1 cellular context compared by ENCODE assay signal in genomic region chr12:52566847-52567291, GRCh38.
TF ChIP-seq lines count a peak whose summit lies in the region.

No MANE protein-coding gene starts in this region.

TF ChIP-seq in K562, 482 proteins besides CTCF, POLR2A, EP300 and RAD21 (continued from another document):
- no peak for TF ChIP-seq E2F1 (CRISPR knock-in tag; IDR thresholded peaks at IDR 0.05)
- TF ChIP-seq THAP7 (CRISPR knock-in tag; IDR thresholded peaks at IDR 0.05): no peak
- TF ChIP-seq, protein P1, sequence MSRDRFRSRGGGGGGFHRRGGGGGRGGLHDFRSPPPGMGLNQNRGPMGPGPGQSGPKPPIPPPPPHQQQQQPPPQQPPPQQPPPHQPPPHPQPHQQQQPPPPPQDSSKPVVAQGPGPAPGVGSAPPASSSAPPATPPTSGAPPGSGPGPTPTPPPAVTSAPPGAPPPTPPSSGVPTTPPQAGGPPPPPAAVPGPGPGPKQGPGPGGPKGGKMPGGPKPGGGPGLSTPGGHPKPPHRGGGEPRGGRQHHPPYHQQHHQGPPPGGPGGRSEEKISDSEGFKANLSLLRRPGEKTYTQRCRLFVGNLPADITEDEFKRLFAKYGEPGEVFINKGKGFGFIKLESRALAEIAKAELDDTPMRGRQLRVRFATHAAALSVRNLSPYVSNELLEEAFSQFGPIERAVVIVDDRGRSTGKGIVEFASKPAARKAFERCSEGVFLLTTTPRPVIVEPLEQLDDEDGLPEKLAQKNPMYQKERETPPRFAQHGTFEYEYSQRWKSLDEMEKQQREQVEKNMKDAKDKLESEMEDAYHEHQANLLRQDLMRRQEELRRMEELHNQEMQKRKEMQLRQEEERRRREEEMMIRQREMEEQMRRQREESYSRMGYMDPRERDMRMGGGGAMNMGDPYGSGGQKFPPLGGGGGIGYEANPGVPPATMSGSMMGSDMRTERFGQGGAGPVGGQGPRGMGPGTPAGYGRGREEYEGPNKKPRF (IDR thresholded peaks at IDR 0.05; ENCODE audit: low read depth, low read length): no peak
- TF ChIP-seq MBD2 (IDR thresholded peaks at IDR 0.05; ENCODE audit: borderline replicate concordance, low read depth): no peak
- TF ChIP-seq FOXA1 (IDR thresholded peaks at IDR 0.05; ENCODE audit: borderline replicate concordance): no peak
- no peak for TF ChIP-seq BMI1 (IDR thresholded peaks at IDR 0.05; ENCODE audit: low read length)
- TF ChIP-seq EP400 (IDR thresholded peaks at IDR 0.05): no peak
